In genomic region chr1:25829046-25829445, GRCh38 we compare ENCODE assay signal across 27 cellular contexts. TPM values are rescaled to one million over a fixed set of nuclear protein-coding genes. Genes with fewer than 3 reads are reported as not detected.
"Had no signal": no experiment of that assay in that cellular context is flagged by ENCODE, and none has a peak within 500 bp of the region (broad histone marks: within the 10 kb centered on the region; RNA-seq: fewer than 3 reads in every experiment).

No MANE protein-coding gene starts in this region.

- H3K4me1 ChIP-seq: ascending aorta, SJCRH30 had no signal

- H3K27ac Mint-ChIP-seq: activated CD4-positive, alpha-beta memory T cell treated with anti-CD3 and anti-CD28 coated beads, Interleukin-2, amount 10 ng/mL, durations not matched to agents 7 days and 5 days; activated CD4-positive, alpha-beta T cell treated with anti-CD3 and anti-CD28 coated beads for 36 hours; activated naive CD4-positive, alpha-beta T cell treated with anti-CD3 and anti-CD28 coated beads, Interleukin-2, amount 50 U/mL, for 24 hours; brain; IgD-negative memory B cell had no signal

- H3K9me3 ChIP-seq: ascending aorta, SJCRH30, SK-N-SH had no signal

- H3K9me3 Mint-ChIP-seq: activated CD4-positive, alpha-beta memory T cell treated with anti-CD3 and anti-CD28 coated beads, Interleukin-2, amount 10 ng/mL, durations not matched to agents 7 days and 5 days; activated naive CD4-positive, alpha-beta T cell treated with anti-CD3 and anti-CD28 coated beads, Interleukin-2, amount 50 U/mL, for 24 hours; brain; IgD-negative memory B cell had no signal

- ATAC-seq: activated CD4-positive, alpha-beta T cell treated with anti-CD3 and anti-CD28 coated beads for 36 hours; Panc1 had no signal

- DNase-seq: activated CD4-positive, alpha-beta memory T cell treated with anti-CD3 and anti-CD28 coated beads, Interleukin-2, amount 10 ng/mL, durations not matched to agents 7 days and 5 days; activated CD4-positive, alpha-beta T cell treated with anti-CD3 and anti-CD28 coated beads for 36 hours; activated CD4-positive, alpha-beta T cell treated with anti-CD3 and anti-CD28 coated beads, Interleukin-2, amount 50 U/mL, for 1 hour; activated naive CD4-positive, alpha-beta T cell; activated T-cell treated with anti-CD3 and anti-CD28 coated beads for 4 hours; amniotic stem cell; NCI-H1092; NCI-H1417; NCI-H1694; NCI-H2029; NCI-H2107; NCI-H2171 treated with DMSO at 0.1 percent for 48 hours; NCI-H226; NCI-H526; NCI-H82; Right ventricle myocardium superior; RPMI8226; SJCRH30; SK-N-SH; T-helper 1 cell; WERI-Rb-1 had no signal

- H3K4me1 Mint-ChIP-seq: activated CD4-positive, alpha-beta memory T cell treated with anti-CD3 and anti-CD28 coated beads, Interleukin-2, amount 10 ng/mL, durations not matched to agents 7 days and 5 days; brain; IgD-negative memory B cell had no signal

- H3K4me3 Mint-ChIP-seq: activated CD4-positive, alpha-beta memory T cell treated with anti-CD3 and anti-CD28 coated beads, Interleukin-2, amount 10 ng/mL, durations not matched to agents 7 days and 5 days; activated CD4-positive, alpha-beta T cell treated with anti-CD3 and anti-CD28 coated beads for 36 hours; activated naive CD4-positive, alpha-beta T cell treated with anti-CD3 and anti-CD28 coated beads, Interleukin-2, amount 50 U/mL, for 24 hours; brain; IgD-negative memory B cell had no signal

- H3K27ac ChIP-seq: ascending aorta, KMS-11, SJCRH30, WERI-Rb-1 had no signal

- H3K4me3 ChIP-seq: ascending aorta, SJCRH30 had no signal

- H3K27me3 ChIP-seq: ascending aorta, SJCRH30 had no signal

- H3K27me3 Mint-ChIP-seq: activated CD4-positive, alpha-beta memory T cell treated with anti-CD3 and anti-CD28 coated beads, Interleukin-2, amount 10 ng/mL, durations not matched to agents 7 days and 5 days; activated CD4-positive, alpha-beta T cell treated with anti-CD3 and anti-CD28 coated beads for 36 hours; activated naive CD4-positive, alpha-beta T cell treated with anti-CD3 and anti-CD28 coated beads, Interleukin-2, amount 50 U/mL, for 24 hours; brain; IgD-negative memory B cell had no signal

RNA-seq across cellular contexts. Expression of gene AUNIP, which starts 30.2 kb away (rescaled TPM):
- total RNA-seq: ascending aorta had no signal
- polyA plus RNA-seq: IgD-negative memory B cell had no signal
